In genomic region chr20:25136643-25137559, GRCh38 we compare ENCODE assay signal across 1 cellular context.
TF ChIP-seq lines count a peak whose summit lies in the region.

No MANE protein-coding gene starts in this region.

TF ChIP-seq in HCT116, 20 proteins besides CTCF, POLR2A, EP300 and RAD21 (continued from another document):
- TF ChIP-seq REST (IDR thresholded peaks at IDR 0.05; ENCODE audit: low read depth) (no peak), JUND (IDR thresholded peaks at IDR 0.05) (peak; percentile 33; the same call in 1 of the 2 replicates), EGR1 (IDR thresholded peaks at IDR 0.05; ENCODE audit: low read depth) (no peak), CBX3 (IDR thresholded peaks at IDR 0.05; ENCODE audit: low read depth) (peak; percentile 68; the same call in 1 of the 2 replicates), SRF (IDR thresholded peaks at IDR 0.05; ENCODE audit: low read depth) (no peak), CEBPB (IDR thresholded peaks at IDR 0.05; ENCODE audit: low read depth) (no peak), EZH2phosphoT487 (IDR thresholded peaks at IDR 0.05; ENCODE audit: borderline replicate concordance) (no peak), FOSL1 (IDR thresholded peaks at IDR 0.05; ENCODE audit: low read depth) (peak; percentile 27; the same call in 1 of the 2 replicates)
